In genomic region chr12:30725739-30726138, GRCh38 we compare ENCODE assay signal across 12 cellular contexts. TPM values are rescaled to one million over a fixed set of nuclear protein-coding genes. Genes with fewer than 3 reads are reported as not detected.
DNase-seq lines count a peak whose midpoint lies in the region; ATAC-seq and TF ChIP-seq lines count a peak whose summit lies in the region.
"Had no signal": no experiment of that assay in that cellular context is flagged by ENCODE, and none has a peak within 500 bp of the region (broad histone marks: within the 10 kb centered on the region; RNA-seq: fewer than 3 reads in every experiment).

No MANE protein-coding gene starts in this region.

- H3K9me2 ChIP-seq in SK-N-SH = no peaks in the 10 kb centered on the region

- TF ChIP-seq CTCF in SK-N-SH (IDR thresholded peaks at IDR 0.05) = no peak

- H3K14ac ChIP-seq in neuronal stem cell (ENCODE audit: low read length) = no peak overlapping the region

- TF ChIP-seq RAD21 in SK-N-SH (IDR thresholded peaks at IDR 0.05; ENCODE audit: low read length) = no peak

- H3K23ac ChIP-seq in neuronal stem cell (ENCODE audit: low read depth, low read length, poor library complexity) = no peak overlapping the region

- peaks cover 13% of the 10 kb centered on the region for H3F3A ChIP-seq in SK-N-SH (replicated peaks; ENCODE audit: insufficient read depth)

- no peak overlapping the region for H2AK5ac ChIP-seq in neuronal stem cell (ENCODE audit: low read depth, low read length)

- H3K4me3 ChIP-seq in SK-N-SH (ENCODE audit: low read depth in 2 of 2, low read length in 1 of 2) = no peak overlapping the region
- no peak overlapping the region for H3K4me3 ChIP-seq in skeletal muscle satellite cell (ENCODE audit: low read length)
- no peak overlapping the region for H3K4me3 ChIP-seq in neuronal stem cell (ENCODE audit: low read length in 2 of 2)
- H3K4me3 ChIP-seq: dorsolateral prefrontal cortex, neural progenitor cell had no signal

- CTCF ChIA-PET in SK-N-SH (lab: Yijun Ruan, JAX) = interaction anchor here (1.0 to 1.7 kb wide), 5 partner anchors 10 to 118 kb away, joined by 3 to 6 read pairs (median 4); partner anchors contain the start of gene IPO8

- H3K79me2 ChIP-seq in SK-N-SH (ENCODE audit: insufficient read depth) = peaks cover 61% of the 10 kb centered on the region

- H3K27me3 ChIP-seq in SK-N-SH (ENCODE audit: insufficient read depth) (no peaks in the 10 kb centered on the region), skeletal muscle satellite cell (ENCODE audit: control insufficient read depth, insufficient read depth, low read length) (no peaks in the 10 kb centered on the region), neuronal stem cell (ENCODE audit: control insufficient read depth in 3 of 3, insufficient read depth in 3 of 3, low read depth in 1 of 3, low read length in 3 of 3) (no peaks in the 10 kb centered on the region)
- H3K27me3 ChIP-seq: dorsolateral prefrontal cortex, neural progenitor cell had no signal

- H3K4me2 ChIP-seq in SK-N-SH (peak overlapping the region; percentile 7; the same call in 1 of the 2 replicates), skeletal muscle satellite cell (ENCODE audit: low read length) (peak overlapping the region; percentile 30), neuronal stem cell (ENCODE audit: insufficient read depth, low read length, poor library complexity, severe bottlenecking) (no peak overlapping the region)
- H3K4me2 ChIP-seq: neural progenitor cell had no signal

- H3K36me3 ChIP-seq in SK-N-SH (replicated peaks in 1 of 2; ENCODE audit: control insufficient read depth in 1 of 2, insufficient read depth in 2 of 2, low read length in 1 of 2) (peaks cover 61% of the 10 kb centered on the region in 2 experiments), skeletal muscle satellite cell (ENCODE audit: insufficient read depth, low read length) (peaks cover 63% of the 10 kb centered on the region), neuronal stem cell (replicated peaks in 1 of 2; ENCODE audit: control insufficient read depth in 2 of 2, insufficient read depth in 2 of 2, low read length in 2 of 2) (peaks cover 4 to 78% of the 10 kb centered on the region in 2 donors)
- H3K36me3 ChIP-seq: neural progenitor cell had no signal

- no peak overlapping the region for H4K91ac ChIP-seq in neuronal stem cell (ENCODE audit: low read depth, low read length, poor library complexity)

- no peaks in the 10 kb centered on the region for H4K20me1 ChIP-seq in SK-N-SH (ENCODE audit: insufficient read depth)

- peak; percentile 11 for DNase-seq in H4 (ENCODE audit: low spot score)
- no peak for DNase-seq in SK-N-SH
- peak; percentile 86 for DNase-seq in fibroblast of peridontal ligament (ENCODE audit: extremely low read depth)
- no peak for DNase-seq in activated CD8-positive, alpha-beta memory T cell treated with anti-CD3 and anti-CD28 coated beads, Interleukin-2, amount 50 U/mL, for 48 hours
- no peak for DNase-seq in neuronal stem cell (ENCODE audit: low spot score)
- no peak for DNase-seq in NCI-H1694 treated with DMSO at 0.1 percent for 48 hours (lab: John Stamatoyannopoulos, UW)
- DNase-seq: dorsolateral prefrontal cortex; islet precursor cell; stimulated activated CD4-positive, alpha-beta T cell treated with anti-CD3 and anti-CD28 coated beads, Interleukin-4, amount 100 ng/mL, for 1 hour had no signal

- ATAC-seq in HG02840 (IDR thresholded peaks at IDR 0.05; ENCODE audit: low FRiP score, unreplicated experiment) = no peak

- no peak overlapping the region for H3K9ac ChIP-seq in SK-N-SH
- H3K9ac ChIP-seq in skeletal muscle satellite cell (ENCODE audit: low read depth, low read length) = no peak overlapping the region
- no peak overlapping the region for H3K9ac ChIP-seq in neuronal stem cell (ENCODE audit: low read depth, low read length, poor library complexity)
- H3K9ac ChIP-seq: neural progenitor cell had no signal

- H2AFZ ChIP-seq in SK-N-SH (ENCODE audit: low read depth) (no peak overlapping the region), neuronal stem cell (ENCODE audit: low read length) (no peak overlapping the region)
- H2AFZ ChIP-seq: neural progenitor cell had no signal

- peaks cover 0 to 15% of the 10 kb centered on the region in 2 experiments; a peak in 2 of 4 replicates for H3K4me1 ChIP-seq in SK-N-SH (ENCODE audit: control insufficient read depth in 1 of 2, insufficient read depth in 2 of 2, low read depth in 1 of 2, low read length in 1 of 2)
- peaks cover 11% of the 10 kb centered on the region for H3K4me1 ChIP-seq in skeletal muscle satellite cell (ENCODE audit: control insufficient read depth, insufficient read depth, low read length)
- H3K4me1 ChIP-seq in neuronal stem cell (ENCODE audit: control insufficient read depth in 2 of 2, insufficient read depth in 1 of 2, low read depth in 1 of 2, low read length in 2 of 2) = no peaks in the 10 kb centered on the region
- H3K4me1 ChIP-seq: neural progenitor cell had no signal

- no peaks in the 10 kb centered on the region for H3K9me3 ChIP-seq in SK-N-SH
- no peaks in the 10 kb centered on the region for H3K9me3 ChIP-seq in skeletal muscle satellite cell (replicated peaks; ENCODE audit: low read length)
- H3K9me3 ChIP-seq in neuronal stem cell (replicated peaks in 1 of 2; ENCODE audit: control insufficient read depth in 2 of 2, insufficient read depth in 1 of 2, low read depth in 1 of 2, low read length in 2 of 2) = no peaks in the 10 kb centered on the region

- H2BK5ac ChIP-seq in neuronal stem cell (ENCODE audit: low read length) = no peak overlapping the region

- H2BK12ac ChIP-seq in neuronal stem cell (ENCODE audit: low read length) = no peak overlapping the region

- H3K79me1 ChIP-seq in neuronal stem cell (ENCODE audit: low read depth, low read length) = no peaks in the 10 kb centered on the region

- no peak overlapping the region for H2BK15ac ChIP-seq in neuronal stem cell (ENCODE audit: low read length)

- H3K4ac ChIP-seq in neuronal stem cell (ENCODE audit: low read length) = no peak overlapping the region

- POLR2A ChIA-PET in SK-N-SH (lab: Yijun Ruan, JAX) = no interaction called here

- peak in 1 of 2 experiments; percentile 45; a peak in 1 of 4 replicates for TF ChIP-seq EP300 in SK-N-SH (IDR thresholded peaks at IDR 0.05; ENCODE audit: borderline replicate concordance in 1 of 2, low read depth in 1 of 2, low read length in 1 of 2)

- H3K27ac ChIP-seq in SK-N-SH (ENCODE audit: low read depth in 2 of 2, low read length in 1 of 2) = peak overlapping the region; percentile 58 to 72; a peak in 3 of 4 replicates
- no peak overlapping the region for H3K27ac ChIP-seq in neuronal stem cell (replicated peaks; ENCODE audit: low read length)
- H3K27ac ChIP-seq: dorsolateral prefrontal cortex, neural progenitor cell had no signal

- no peak overlapping the region for H2BK120ac ChIP-seq in neuronal stem cell (ENCODE audit: low read depth, low read length)

- no peak overlapping the region for H3K18ac ChIP-seq in neuronal stem cell (ENCODE audit: low read length)

- no peak overlapping the region for H4K8ac ChIP-seq in neuronal stem cell (ENCODE audit: low read depth, low read length)

- 11% methylated on average over 1 of the region's 1 CpG for WGBS in SK-N-SH (ENCODE audit: low lambda C conversion rate)
- no CpG with 5 or more reads among the region's 1 CpG for WGBS in neuronal stem cell (ENCODE audit: extremely low coverage in 2 of 2, insufficient read length in 2 of 2, insufficient replicate concordance in 1 of 2), 2 donors

TF ChIP-seq in SK-N-SH, 30 proteins besides CTCF, POLR2A, EP300 and RAD21 (continues in another document):
- peak; percentile 28; the same call in 1 of the 2 replicates for TF ChIP-seq TEAD4 (IDR thresholded peaks at IDR 0.05; ENCODE audit: borderline replicate concordance, insufficient read depth)
- TF ChIP-seq FOSL2 (IDR thresholded peaks at IDR 0.05; ENCODE audit: borderline replicate concordance, low read depth) = peak; percentile 99
- no peak for TF ChIP-seq USF2 (IDR thresholded peaks at IDR 0.05; ENCODE audit: borderline replicate concordance, low read depth, low read length)
- TF ChIP-seq MAX (IDR thresholded peaks at IDR 0.05; ENCODE audit: low read depth) = no peak; the same call in 1 of the 2 replicates
- no peak for TF ChIP-seq CHD2 (IDR thresholded peaks at IDR 0.05; ENCODE audit: low read length, partially characterized antibody)
- TF ChIP-seq SMC3 (IDR thresholded peaks at IDR 0.05; ENCODE audit: low read depth, low read length) = no peak
- peak; percentile 64; the same call in 1 of the 2 replicates for TF ChIP-seq POLR2AphosphoS5 (IDR thresholded peaks at IDR 0.05; ENCODE audit: low read depth, low read length)

RNA-seq across cellular contexts. Expression of gene CAPRIN2, which starts 29.0 kb away (rescaled TPM):
- 4.2 and 7.1 TPM in 2 replicates for total RNA-seq in H4 (2014; rRNA removed; shearing (Covaris generic))
- 21.4 and 29.1 TPM in 2 replicates for polyA plus RNA-seq in SK-N-SH (2012; rRNA removed)
- polyA plus RNA-seq in SK-N-SH (2012; cell fraction: cytosol; rRNA removed) = 11.9 and 12.2 TPM in 2 replicates
- polyA plus RNA-seq in SK-N-SH (2012; cell fraction: nucleus; rRNA removed) = 71.2 and 143 TPM in 2 replicates
- total RNA-seq in skeletal muscle satellite cell (2012; rRNA removed) = 20.1 and 21.8 TPM in 2 replicates
- 33.9 TPM for polyA plus RNA-seq in neuronal stem cell (2013, experiment 1 of 2)
- polyA plus RNA-seq in neuronal stem cell (2013, experiment 2 of 2) = 33.2 TPM

RNA-seq across cellular contexts. Expression of gene IPO8, which starts 30.1 kb away (rescaled TPM):
- total RNA-seq in H4 (2014; rRNA removed; shearing (Covaris generic)) = 9.1 and 13.7 TPM in 2 replicates
- polyA plus RNA-seq in SK-N-SH (2012; rRNA removed) = 5.8 and 8.1 TPM in 2 replicates
- 11.4 and 11.5 TPM in 2 replicates for polyA plus RNA-seq in SK-N-SH (2012; cell fraction: cytosol; rRNA removed)
- polyA plus RNA-seq in SK-N-SH (2012; cell fraction: nucleus; rRNA removed) = 6.5 and 11.8 TPM in 2 replicates
- 18.8 and 22.1 TPM in 2 replicates for total RNA-seq in skeletal muscle satellite cell (2012; rRNA removed)
- polyA plus RNA-seq in neuronal stem cell (2013, experiment 1 of 2) = 18.0 TPM
- polyA plus RNA-seq in neuronal stem cell (2013, experiment 2 of 2) = 18.4 TPM

Comparison
In these comparisons a context has a peak if more than half of its experiments do, and no peak if none do; other contexts are left out.
1. DNase-seq: peak in H4 (single experiment) and fibroblast of peridontal ligament (single experiment); none in SK-N-SH (single experiment), activated CD8-positive, alpha-beta memory T cell treated with anti-CD3 and anti-CD28 coated beads, Interleukin-2, amount 50 U/mL, for 48 hours (single experiment), neuronal stem cell (single experiment) and NCI-H1694 treated with DMSO at 0.1 percent for 48 hours (single experiment).